Comparison of ENCODE assay signal across 1 cellular context in the genomic region with DNA sequence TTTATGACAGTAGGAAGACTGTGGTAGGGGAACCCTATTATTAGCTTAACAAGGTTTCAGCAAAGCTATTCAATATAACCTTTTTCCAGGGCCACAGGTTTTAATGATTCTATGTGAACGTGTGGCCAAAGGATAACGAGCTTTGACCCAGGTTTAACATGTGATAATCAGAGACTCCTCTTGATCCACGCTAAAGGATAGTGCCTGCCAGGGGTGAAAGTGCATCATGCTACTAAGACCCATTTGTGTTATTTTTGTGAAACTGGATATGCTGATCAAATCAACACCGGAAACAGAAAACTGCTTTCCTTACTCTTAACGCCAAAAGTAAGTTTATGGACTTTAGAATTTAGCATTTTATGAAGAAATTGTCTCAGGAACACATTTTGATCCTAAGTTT.
TF ChIP-seq lines count a peak whose summit lies in the region.

No MANE protein-coding gene starts in this region.

TF ChIP-seq in K562, 482 proteins besides CTCF, POLR2A, EP300 and RAD21:
- TF ChIP-seq POLR2AphosphoS5 (IDR thresholded peaks at IDR 0.05; ENCODE audit: control insufficient read depth, insufficient read depth, low read depth, low read length) (peak; percentile 38; the same call in 1 of the 2 replicates), KAT7 (CRISPR knock-in tag; IDR thresholded peaks at IDR 0.05; ENCODE audit: borderline replicate concordance) (peak; percentile 42; the same call in 1 of the 2 replicates), ETV1 (tag; conservative IDR thresholded peaks at IDR 0.05; ENCODE audit: low read depth) (peak; percentile 49; the same call in 1 of the 2 replicates), COPS2 (conservative IDR thresholded peaks at IDR 0.05) (no peak), ZNF551 (CRISPR knock-in tag; IDR thresholded peaks at IDR 0.05) (no peak), NR2C1 (IDR thresholded peaks at IDR 0.05) (no peak), NR2C1 (tag; IDR thresholded peaks at IDR 0.05) (peak; percentile 58; the same call in 1 of the 2 replicates), ZNF384 (IDR thresholded peaks at IDR 0.05; ENCODE audit: low read depth, low read length) (no peak), CBX8 (IDR thresholded peaks at IDR 0.05; ENCODE audit: borderline replicate concordance, extremely low read depth, low read depth, low read length, poor library complexity, severe bottlenecking) (no peak), CBFA2T3 (IDR thresholded peaks at IDR 0.05) (peak; percentile 31; the same call in 1 of the 2 replicates), ZNF644 (tag; IDR thresholded peaks at IDR 0.05; ENCODE audit: low read depth) (0 out of 2 replicates have a peak, but pooled peaks have one; percentile 19), TFE3 (CRISPR knock-in tag; IDR thresholded peaks at IDR 0.05) (no peak), ELF2 (CRISPR knock-in tag; IDR thresholded peaks at IDR 0.05) (peak; percentile 50; the same call in 1 of the 2 replicates), TCF3 (CRISPR knock-in tag; IDR thresholded peaks at IDR 0.05) (0 out of 2 replicates have a peak, but pooled peaks have one; percentile 4), GABPA (tag; conservative IDR thresholded peaks at IDR 0.05; ENCODE audit: low read depth) (0 out of 2 replicates have a peak, but pooled peaks have one; percentile 5), CREB5 (CRISPR knock-in tag; IDR thresholded peaks at IDR 0.05) (no peak), NR2C2 (CRISPR knock-in tag; IDR thresholded peaks at IDR 0.05) (no peak), NR2C2 (tag; IDR thresholded peaks at IDR 0.05) (peak; percentile 79), EZH2 (IDR thresholded peaks at IDR 0.05; ENCODE audit: borderline replicate concordance, low read depth, low read length) (no peak), ARID1B (IDR thresholded peaks at IDR 0.05) (no peak), GTF2E2 (tag; IDR thresholded peaks at IDR 0.05) (peak; percentile 31), HDAC8 (tag; IDR thresholded peaks at IDR 0.05) (no peak)
- TF ChIP-seq, protein P1, sequence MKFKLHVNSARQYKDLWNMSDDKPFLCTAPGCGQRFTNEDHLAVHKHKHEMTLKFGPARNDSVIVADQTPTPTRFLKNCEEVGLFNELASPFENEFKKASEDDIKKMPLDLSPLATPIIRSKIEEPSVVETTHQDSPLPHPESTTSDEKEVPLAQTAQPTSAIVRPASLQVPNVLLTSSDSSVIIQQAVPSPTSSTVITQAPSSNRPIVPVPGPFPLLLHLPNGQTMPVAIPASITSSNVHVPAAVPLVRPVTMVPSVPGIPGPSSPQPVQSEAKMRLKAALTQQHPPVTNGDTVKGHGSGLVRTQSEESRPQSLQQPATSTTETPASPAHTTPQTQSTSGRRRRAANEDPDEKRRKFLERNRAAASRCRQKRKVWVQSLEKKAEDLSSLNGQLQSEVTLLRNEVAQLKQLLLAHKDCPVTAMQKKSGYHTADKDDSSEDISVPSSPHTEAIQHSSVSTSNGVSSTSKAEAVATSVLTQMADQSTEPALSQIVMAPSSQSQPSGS (CRISPR knock-in tag; IDR thresholded peaks at IDR 0.05) = no peak
